22 cellular contexts compared by ENCODE assay signal in the genomic region with DNA sequence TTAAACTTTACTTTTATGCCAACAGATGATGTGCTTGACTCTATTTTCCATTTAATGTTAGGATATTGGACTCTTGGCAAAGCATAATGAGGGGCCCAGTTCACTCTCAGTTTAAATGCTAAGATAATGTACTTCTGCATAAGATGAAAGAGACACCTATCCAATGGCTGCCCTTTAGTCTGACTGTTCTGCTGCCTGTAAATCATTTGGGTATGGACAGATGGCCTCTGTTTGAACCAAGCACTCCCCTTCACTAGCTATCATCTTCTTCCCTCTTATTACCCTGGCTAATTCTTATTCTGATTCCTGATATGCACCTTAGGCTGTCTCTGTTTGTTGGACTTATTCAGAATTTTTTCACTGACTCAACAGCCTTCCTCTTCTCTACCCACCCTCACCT.
A peak's percentile ranks its signal among the peaks of the same experiment; 100 is the strongest.
DNase-seq lines count a peak whose midpoint lies in the region; ATAC-seq and TF ChIP-seq lines count a peak whose summit lies in the region.
"Had no signal": no experiment of that assay in that cellular context is flagged by ENCODE, and none has a peak within 500 bp of the region (broad histone marks: within the 10 kb centered on the region; RNA-seq: fewer than 3 reads in every experiment).

No MANE protein-coding gene starts in this region.

- no peak overlapping the region for H2AK5ac ChIP-seq in neuronal stem cell (ENCODE audit: low read depth, low read length)

- no peak overlapping the region for H2BK15ac ChIP-seq in neuronal stem cell (ENCODE audit: low read length)

- H3K9me3 ChIP-seq in psoas muscle (no peaks in the 10 kb centered on the region), neuronal stem cell (replicated peaks in 1 of 2; ENCODE audit: control insufficient read depth in 2 of 2, insufficient read depth in 1 of 2, low read depth in 1 of 2, low read length in 2 of 2) (no peaks in the 10 kb centered on the region)
- H3K9me3 ChIP-seq: BE2C; BLaER1 treated with 17β-estradiol and CSF1 and Interleukin-3, amounts not matched to agents 10 nM and 100 nM; HAP-1 had no signal

- no peak overlapping the region for H3K4me3 Mint-ChIP-seq in mesothelial cell of epicardium
- H3K4me3 Mint-ChIP-seq: CD14-positive monocyte; CD4-positive, alpha-beta T cell; CD8-positive, alpha-beta memory T cell; HFFc6 had no signal

- H3K27me3 ChIP-seq in psoas muscle (ENCODE audit: insufficient read depth in 3 of 3, low read length in 2 of 3), result no peaks in the 10 kb centered on the region
- H3K27me3 ChIP-seq in neuronal stem cell (ENCODE audit: control insufficient read depth in 3 of 3, insufficient read depth in 3 of 3, low read depth in 1 of 3, low read length in 3 of 3), result peaks cover 0 to 10% (median 0%) of the 10 kb centered on the region in 3 experiments
- H3K27me3 ChIP-seq: BE2C; BLaER1 treated with 17β-estradiol and CSF1 and Interleukin-3, amounts not matched to agents 10 nM and 100 nM had no signal

- H3K36me3 Mint-ChIP-seq in mesothelial cell of epicardium, result peaks cover 11% of the 10 kb centered on the region
- H3K36me3 Mint-ChIP-seq: CD14-positive monocyte had no signal

- H2BK12ac ChIP-seq in neuronal stem cell (ENCODE audit: low read length), result no peak overlapping the region

- DNase-seq in NCI-H82 (lab: John Stamatoyannopoulos, UW) (peak; percentile 9), NCI-H82 treated with DMSO at 0.1 percent for 48 hours (lab: John Stamatoyannopoulos, UW; ENCODE audit: unreplicated experiment) (no peak), NCI-H69 (lab: John Stamatoyannopoulos, UW) (peak; percentile 85), mesothelial cell of epicardium (ENCODE audit: low spot score in 2 of 2, unreplicated experiment in 2 of 2) (no peak), psoas muscle (no peak), neuronal stem cell (ENCODE audit: low spot score) (no peak), AG20443 (ENCODE audit: low spot score) (no peak), DMS153 (lab: John Stamatoyannopoulos, UW) (no peak)
- DNase-seq: AML-193; BE2C; CD4-positive, alpha-beta T cell; CD8-positive, alpha-beta memory T cell; DMS 273 treated with DMSO at 0.1 percent for 48 hours; DMS53; DMS79 treated with DMSO at 0.1 percent for 48 hours; GF-D8; GOT3; HFFc6 had no signal

- no peak overlapping the region for H3K4ac ChIP-seq in neuronal stem cell (ENCODE audit: low read length)

- ATAC-seq in psoas muscle, result peak in 3 of 4 donors; percentile 46 to 55 (median 46)

- H3K27ac ChIP-seq in psoas muscle (peak overlapping the region; percentile 68), neuronal stem cell (replicated peaks; ENCODE audit: low read length) (no peak overlapping the region)
- H3K27ac ChIP-seq: 22Rv1; BLaER1 treated with 17β-estradiol and CSF1 and Interleukin-3, amounts not matched to agents 10 nM and 100 nM had no signal

- no peak overlapping the region for H2BK5ac ChIP-seq in neuronal stem cell (ENCODE audit: low read length)

- TF ChIP-seq CTCF in mesothelial cell of epicardium (IDR thresholded peaks at IDR 0.05; ENCODE audit: unreplicated experiment), result no peak
- no peak for TF ChIP-seq CTCF in psoas muscle (IDR thresholded peaks at IDR 0.05)

- H3K4me1 ChIP-seq in psoas muscle, result peaks cover 13% of the 10 kb centered on the region
- no peaks in the 10 kb centered on the region for H3K4me1 ChIP-seq in neuronal stem cell (ENCODE audit: control insufficient read depth in 2 of 2, insufficient read depth in 1 of 2, low read depth in 1 of 2, low read length in 2 of 2)
- H3K4me1 ChIP-seq: BE2C; BLaER1 treated with 17β-estradiol and CSF1 and Interleukin-3, amounts not matched to agents 10 nM and 100 nM; HAP-1 had no signal

- no peak overlapping the region for H2AFZ ChIP-seq in neuronal stem cell (ENCODE audit: low read length)

- H3K4me2 ChIP-seq in neuronal stem cell (ENCODE audit: insufficient read depth, low read length, poor library complexity, severe bottlenecking), result no peak overlapping the region
- H3K4me2 ChIP-seq: BLaER1 treated with 17β-estradiol and CSF1 and Interleukin-3, amounts not matched to agents 10 nM and 100 nM had no signal

- H3K4me3 ChIP-seq in psoas muscle (no peak overlapping the region), neuronal stem cell (ENCODE audit: low read length in 2 of 2) (no peak overlapping the region)
- H3K4me3 ChIP-seq: BLaER1 treated with 17β-estradiol and CSF1 and Interleukin-3, amounts not matched to agents 10 nM and 100 nM; HAP-1 had no signal

- peak overlapping the region; percentile 81 for H3K27ac Mint-ChIP-seq in mesothelial cell of epicardium
- H3K27ac Mint-ChIP-seq: CD14-positive monocyte; CD4-positive, alpha-beta T cell; CD8-positive, alpha-beta memory T cell; HFFc6 had no signal

- H3K9ac ChIP-seq in neuronal stem cell (ENCODE audit: low read depth, low read length, poor library complexity), result no peak overlapping the region
- H3K9ac ChIP-seq: BLaER1 treated with 17β-estradiol and CSF1 and Interleukin-3, amounts not matched to agents 10 nM and 100 nM had no signal

- H3K18ac ChIP-seq in neuronal stem cell (ENCODE audit: low read length), result no peak overlapping the region

- H4K91ac ChIP-seq in neuronal stem cell (ENCODE audit: low read depth, low read length, poor library complexity), result no peak overlapping the region

- H3K79me1 ChIP-seq in neuronal stem cell (ENCODE audit: low read depth, low read length), result no peaks in the 10 kb centered on the region

- no peak overlapping the region for H3K14ac ChIP-seq in neuronal stem cell (ENCODE audit: low read length)

- no peak overlapping the region for H2BK120ac ChIP-seq in neuronal stem cell (ENCODE audit: low read depth, low read length)

- no peak overlapping the region for H4K8ac ChIP-seq in neuronal stem cell (ENCODE audit: low read depth, low read length)

- H3K36me3 ChIP-seq in psoas muscle (ENCODE audit: insufficient read depth in 1 of 2, low read depth in 1 of 2), result no peaks in the 10 kb centered on the region
- no peaks in the 10 kb centered on the region for H3K36me3 ChIP-seq in neuronal stem cell (replicated peaks in 1 of 2; ENCODE audit: control insufficient read depth in 2 of 2, insufficient read depth in 2 of 2, low read length in 2 of 2)
- H3K36me3 ChIP-seq: BE2C; BLaER1 treated with 17β-estradiol and CSF1 and Interleukin-3, amounts not matched to agents 10 nM and 100 nM; HAP-1 had no signal

- H3K4me1 Mint-ChIP-seq in mesothelial cell of epicardium, result peaks cover 39% of the 10 kb centered on the region
- H3K4me1 Mint-ChIP-seq: CD14-positive monocyte; CD8-positive, alpha-beta memory T cell had no signal

- peaks cover 17% of the 10 kb centered on the region for H3K9me3 Mint-ChIP-seq in mesothelial cell of epicardium
- H3K9me3 Mint-ChIP-seq: CD4-positive, alpha-beta T cell; CD8-positive, alpha-beta memory T cell; HFFc6 had no signal

- H3K27me3 Mint-ChIP-seq in mesothelial cell of epicardium (ENCODE audit: low read depth), result peaks cover 3% of the 10 kb centered on the region
- H3K27me3 Mint-ChIP-seq: CD4-positive, alpha-beta T cell had no signal

- H3K23ac ChIP-seq in neuronal stem cell (ENCODE audit: low read depth, low read length, poor library complexity), result no peak overlapping the region

- intact Hi-C loops in psoas muscle (cut with DNase I), result no loop called here

Comparison
In these comparisons a context has a peak if more than half of its experiments do, and no peak if none do; other contexts are left out.
1. DNase-seq: peak in NCI-H82 (single experiment) and NCI-H69 (single experiment); none in NCI-H82 treated with DMSO at 0.1 percent for 48 hours (single experiment), mesothelial cell of epicardium (0 of 2), psoas muscle (0 of 2), neuronal stem cell (single experiment), AG20443 (single experiment) and DMS153 (single experiment).